Comparison of ENCODE assay signal across 8 cellular contexts in genomic region chr15:35191783-35192182, GRCh38.
"Had no signal": no experiment of that assay in that cellular context is flagged by ENCODE, and none has a peak within 500 bp of the region (broad histone marks: within the 10 kb centered on the region; RNA-seq: fewer than 3 reads in every experiment).

No MANE protein-coding gene starts in this region.

- H2AFZ ChIP-seq: GM23248, GM23338 had no signal

- H3K4me1 ChIP-seq: HAP-1 had no signal

- ATAC-seq: GM23338 had no signal

- H3K9me3 ChIP-seq: HAP-1 had no signal

- H3K4me2 ChIP-seq: GM23338 had no signal

- H3K4me3 ChIP-seq: GM23248, GM23338, HAP-1 had no signal

- H3K27ac ChIP-seq: GM23248 had no signal

- H3K36me3 ChIP-seq: HAP-1 had no signal

- H3K9ac ChIP-seq: GM23248 had no signal

- DNase-seq: GM23248, GOT3, H7, H9, HCEC 1CT, HFFc6 had no signal
